In genomic region chr15:25849431-25849921, GRCh38 we compare ENCODE assay signal across 8 cellular contexts. TPM values are rescaled to one million over a fixed set of nuclear protein-coding genes. Genes with fewer than 3 reads are reported as not detected.
DNase-seq lines count a peak whose midpoint lies in the region; ATAC-seq, FAIRE-seq and TF ChIP-seq lines count a peak whose summit lies in the region.

No MANE protein-coding gene starts in this region.

- no TSS peak for BruUV-seq in A673 (replicated peaks; lab: Mats Ljungman, UMichigan)

- FAIRE-seq in urothelium cell line (lab: Jason Lieb, UNC) = no peak

- H3K4me1 Mint-ChIP-seq in HFFc6 (ENCODE audit: low read depth) (peaks cover 90% of the 10 kb centered on the region), brain (peaks cover 59% of the 10 kb centered on the region), memory B cell (peaks cover 45% of the 10 kb centered on the region)

- H3K4me3 Mint-ChIP-seq in HFFc6 = peak overlapping the region; percentile 84
- peak overlapping the region; percentile 40 to 76 (median 67) for H3K4me3 Mint-ChIP-seq in brain
- H3K4me3 Mint-ChIP-seq in memory B cell = peak overlapping the region; percentile 74

- H3K36me3 Mint-ChIP-seq in HFFc6 (ENCODE audit: low read depth) (no peaks in the 10 kb centered on the region; the same call in 1 of the 2 replicates), brain (no peaks in the 10 kb centered on the region), memory B cell (no peaks in the 10 kb centered on the region)

- H3K9me3 Mint-ChIP-seq in HFFc6 (no peaks in the 10 kb centered on the region), brain (no peaks in the 10 kb centered on the region), memory B cell (no peaks in the 10 kb centered on the region)

- H3K36me3 ChIP-seq in A673 (ENCODE audit: insufficient read depth, low read length, poor library complexity, severe bottlenecking) = no peaks in the 10 kb centered on the region

- POLR2A ChIA-PET in A673 (lab: Charles Lee; ENCODE audit: low non-redundant PET) = no interaction called here

- H3K27me3 ChIP-seq in A673 (replicated peaks; ENCODE audit: insufficient read depth, low read depth, low read length, poor library complexity) = no peaks in the 10 kb centered on the region

- CTCF ChIA-PET in A673 (lab: Charles Lee) = no interaction called here

- DNase-seq in A673 (ENCODE audit: low spot score) (peak; percentile 44), HFFc6 (peak; percentile 73), memory B cell (ENCODE audit: low spot score in 2 of 2) (no peak), urothelium cell line (ENCODE audit: low spot score) (peak; percentile 57), GOT3 (lab: John Stamatoyannopoulos, UW) (no peak), NCI-H2227 treated with DMSO at 0.1 percent for 48 hours (lab: John Stamatoyannopoulos, UW) (no peak)

- ATAC-seq in memory B cell (ENCODE audit: low read depth) = no peak
- no peak for ATAC-seq in GM19328 (IDR thresholded peaks at IDR 0.05; ENCODE audit: unreplicated experiment)

- H3K27ac ChIP-seq in A673 (ENCODE audit: low read depth, low read length, poor library complexity, severe bottlenecking) = no peak overlapping the region

- intact Hi-C loops in A673 (cut with micrococcal nuclease; ENCODE audit: unreplicated experiment) = no loop called here

- H3K4me1 ChIP-seq in A673 (ENCODE audit: insufficient read depth, low read length, poor library complexity, severe bottlenecking) = no peaks in the 10 kb centered on the region

- TF ChIP-seq CTCF in A673 (conservative IDR thresholded peaks at IDR 0.05; ENCODE audit: low read depth, low read length) (no peak), HFFc6 (IDR thresholded peaks at IDR 0.05) (no peak), brain (conservative IDR thresholded peaks at IDR 0.05) (no peak)

- peaks cover 7% of the 10 kb centered on the region for H3K9me3 ChIP-seq in A673 (ENCODE audit: low read depth, low read length, poor library complexity, severe bottlenecking)

- H3K27me3 Mint-ChIP-seq in HFFc6 (ENCODE audit: insufficient read depth) = peaks cover 7% of the 10 kb centered on the region
- H3K27me3 Mint-ChIP-seq in brain = peaks cover 3% of the 10 kb centered on the region
- peaks cover 4% of the 10 kb centered on the region for H3K27me3 Mint-ChIP-seq in memory B cell

- no peak overlapping the region for H3K4me3 ChIP-seq in A673 (ENCODE audit: low read depth, low read length, poor library complexity, severe bottlenecking)

- peak overlapping the region; percentile 94 for H3K27ac Mint-ChIP-seq in HFFc6
- peak overlapping the region; percentile 22 to 82 (median 39) for H3K27ac Mint-ChIP-seq in brain
- peak overlapping the region; percentile 66 for H3K27ac Mint-ChIP-seq in memory B cell

RNA-seq across cellular contexts. Expression of gene ATP10A, which starts 13.7 kb away (rescaled TPM):
- total RNA-seq in A673 (2021) = not detected in 2 replicates
- 10 to 100 TPM; 31.0 to 39.5 (median 33.9) TPM for total RNA-seq in HFFc6 (2021; fragmentation: NEBNext Ultra II Directional; extraction: Animal tissue kit (Norgen Biotek cat#: 25700))
- 2.7 TPM for polyA plus RNA-seq in brain (ENCODE audit: insufficient read depth, low read depth, low replicate concordance)

Comparison
In these comparisons a context has a peak if more than half of its experiments do, and no peak if none do; other contexts are left out.
1. DNase-seq: peak in A673 (single experiment), HFFc6 (single experiment) and urothelium cell line (single experiment); none in memory B cell (0 of 2), GOT3 (single experiment) and NCI-H2227 treated with DMSO at 0.1 percent for 48 hours (single experiment).
2. H3K27ac Mint-ChIP-seq: peak in every context shown above with its lines; median percentile 94 in HFFc6; 66 in memory B cell; 39 in brain.
3. RNA of gene ATP10A, which starts 13.7 kb away (total RNA-seq): 31.0 to 39.5 TPM in HFFc6; not detected in A673; every median in the first group is over 10 times any median in the second.
4. Peak in every context shown above with its lines, with median percentiles within 50 percentile points of each other: H3K4me3 Mint-ChIP-seq.